36 cellular contexts compared by ENCODE assay signal in genomic region chr7:152152267-152152666, GRCh38.
A peak's percentile ranks its signal among the peaks of the same experiment; 100 is the strongest.
DNase-seq lines count a peak whose midpoint lies in the region; ATAC-seq and TF ChIP-seq lines count a peak whose summit lies in the region.
"Had no signal": no experiment of that assay in that cellular context is flagged by ENCODE, and none has a peak within 500 bp of the region (broad histone marks: within the 10 kb centered on the region; RNA-seq: fewer than 3 reads in every experiment).

No MANE protein-coding gene starts in this region.

- H3K27me3 ChIP-seq in DND-41 (ENCODE audit: insufficient read depth, low read length, poor library complexity): no peaks in the 10 kb centered on the region
- H3K27me3 ChIP-seq: ascending aorta, BE2C, cardiac muscle cell, left lung, Peyer's patch, tibial nerve had no signal

- peak overlapping the region; percentile 19 to 77 for H3K27ac Mint-ChIP-seq in activated naive CD4-positive, alpha-beta T cell treated with anti-CD3 and anti-CD28 coated beads, Interleukin-2, amount 50 U/mL, for 72 hours
- H3K27ac Mint-ChIP-seq in activated naive CD8-positive, alpha-beta T cell treated with anti-CD3 and anti-CD28 coated beads for 36 hours: peak overlapping the region; percentile 0
- peak overlapping the region; percentile 4 for H3K27ac Mint-ChIP-seq in neural crest cell (ENCODE audit: unreplicated experiment)
- H3K27ac Mint-ChIP-seq: activated CD4-positive, alpha-beta T cell treated with anti-CD3 and anti-CD28 coated beads, Interleukin-2, amount 10 ng/mL, durations not matched to agents 24 days and 14 days had no signal

- H3K27ac ChIP-seq in DND-41 (ENCODE audit: low read length): 0 out of 2 replicates have a peak overlapping the region, but pooled peaks have one; percentile 25
- H3K27ac ChIP-seq: ascending aorta, cardiac muscle cell, left lung, Peyer's patch, prostate gland, tibial nerve, WERI-Rb-1 had no signal

- H3K36me3 Mint-ChIP-seq in activated naive CD4-positive, alpha-beta T cell treated with anti-CD3 and anti-CD28 coated beads, Interleukin-2, amount 50 U/mL, for 72 hours: peaks cover 0 to 13% of the 10 kb centered on the region in 2 donors
- peaks cover 11% of the 10 kb centered on the region for H3K36me3 Mint-ChIP-seq in activated naive CD8-positive, alpha-beta T cell treated with anti-CD3 and anti-CD28 coated beads for 36 hours
- peaks cover 28% of the 10 kb centered on the region for H3K36me3 Mint-ChIP-seq in neural crest cell (ENCODE audit: low read depth)

- no peak overlapping the region for H3K9ac ChIP-seq in DND-41 (ENCODE audit: low read depth, low read length)

- H3K4me3 ChIP-seq in DND-41 (ENCODE audit: low read depth in 1 of 2, low read length in 2 of 2): no peak overlapping the region
- H3K4me3 ChIP-seq: ascending aorta, cardiac muscle cell, GM12878, left lung, Peyer's patch, prostate gland, tibial nerve had no signal

- H3K9me3 ChIP-seq in DND-41 (ENCODE audit: insufficient read depth, low read length, severe bottlenecking): no peaks in the 10 kb centered on the region
- H3K9me3 ChIP-seq: ascending aorta, BE2C, left lung, Peyer's patch, prostate gland, tibial nerve had no signal

- no peak for ATAC-seq in activated naive CD4-positive, alpha-beta T cell treated with anti-CD3 and anti-CD28 coated beads, Interleukin-2, amount 50 U/mL, for 72 hours
- ATAC-seq in DND-41 (ENCODE audit: insufficient read depth, low read depth): peak; percentile 37; the same call in 1 of the 3 replicates
- ATAC-seq in HG02840 (IDR thresholded peaks at IDR 0.05; ENCODE audit: low FRiP score, unreplicated experiment): no peak
- ATAC-seq in HG03469 (IDR thresholded peaks at IDR 0.05; ENCODE audit: unreplicated experiment): no peak
- ATAC-seq: esophagus mucosa, GM12878, left lung, sciatic nerve had no signal

- DNase-seq in activated naive CD4-positive, alpha-beta T cell treated with anti-CD3 and anti-CD28 coated beads, Interleukin-2, amount 50 U/mL, for 72 hours (ENCODE audit: low spot score in 2 of 2): no peak
- DNase-seq in activated naive CD4-positive, alpha-beta T cell (lab: John Stamatoyannopoulos, UW): no peak
- DNase-seq in DND-41: no peak
- no peak for DNase-seq in activated naive CD8-positive, alpha-beta T cell treated with anti-CD3 and anti-CD28 coated beads for 36 hours
- no peak for DNase-seq in neural crest cell (ENCODE audit: low read depth, low spot score)
- DNase-seq in NCI-H526 treated with DMSO at 0.1 percent for 48 hours (lab: John Stamatoyannopoulos, UW): no peak
- DNase-seq: ACHN; activated CD4-positive, alpha-beta T cell treated with anti-CD3 and anti-CD28 coated beads, Interleukin-2, amount 10 ng/mL, durations not matched to agents 24 days and 14 days; activated naive CD8-positive, alpha-beta T cell treated with anti-CD3 and anti-CD28 coated beads, Interleukin-2, amount 10 ng/mL, durations not matched to agents 7 days and 5 days; BE2C; cortex of kidney; DMS153; HCEC 1CT; head of caudate nucleus; islet precursor cell; Karpas-422; left lung; NCI-H1417 treated with DMSO at 0.1 percent for 48 hours; NCI-H2029 treated with DMSO at 0.1 percent for 48 hours; NCI-H2227 treated with DMSO at 0.1 percent for 48 hours; NCI-H748 treated with DMSO at 0.1 percent for 48 hours; nucleus accumbens; Peyer's patch; SIG-M5; stimulated activated CD4-positive, alpha-beta T cell treated with anti-CD3 and anti-CD28 coated beads, Interleukin-4, amount 100 ng/mL, for 1 hour; T1000; WERI-Rb-1 had no signal

- H3K4me2 ChIP-seq in DND-41 (ENCODE audit: insufficient read depth, low read length): no peak overlapping the region

- H2AFZ ChIP-seq in DND-41 (ENCODE audit: low read depth, low read length): no peak overlapping the region

- H3K79me2 ChIP-seq in DND-41 (ENCODE audit: insufficient read depth, low read length): no peaks in the 10 kb centered on the region

- H3K27me3 Mint-ChIP-seq in activated naive CD8-positive, alpha-beta T cell treated with anti-CD3 and anti-CD28 coated beads for 36 hours: no peaks in the 10 kb centered on the region
- no peaks in the 10 kb centered on the region for H3K27me3 Mint-ChIP-seq in neural crest cell (ENCODE audit: low read depth)
- H3K27me3 Mint-ChIP-seq: activated CD4-positive, alpha-beta T cell treated with anti-CD3 and anti-CD28 coated beads, Interleukin-2, amount 10 ng/mL, durations not matched to agents 24 days and 14 days; activated naive CD8-positive, alpha-beta T cell treated with anti-CD3 and anti-CD28 coated beads, Interleukin-2, amount 10 ng/mL, durations not matched to agents 7 days and 5 days had no signal

- H3K9me3 Mint-ChIP-seq in activated naive CD4-positive, alpha-beta T cell treated with anti-CD3 and anti-CD28 coated beads, Interleukin-2, amount 50 U/mL, for 72 hours: no peaks in the 10 kb centered on the region
- H3K9me3 Mint-ChIP-seq in activated naive CD8-positive, alpha-beta T cell treated with anti-CD3 and anti-CD28 coated beads for 36 hours: no peaks in the 10 kb centered on the region
- H3K9me3 Mint-ChIP-seq in neural crest cell: no peaks in the 10 kb centered on the region
- H3K9me3 Mint-ChIP-seq: activated CD4-positive, alpha-beta T cell treated with anti-CD3 and anti-CD28 coated beads, Interleukin-2, amount 10 ng/mL, durations not matched to agents 24 days and 14 days; activated naive CD8-positive, alpha-beta T cell treated with anti-CD3 and anti-CD28 coated beads, Interleukin-2, amount 10 ng/mL, durations not matched to agents 7 days and 5 days had no signal

- 0 out of 2 replicates have a peak, but pooled peaks cover 4% of the 10 kb centered on the region for H4K20me1 ChIP-seq in DND-41 (ENCODE audit: insufficient read depth, low read length)

- TF ChIP-seq CTCF in DND-41 (IDR thresholded peaks at IDR 0.05; ENCODE audit: borderline replicate concordance, extremely low read depth, low read length, poor library complexity, severe bottlenecking) (no peak), neural crest cell (conservative IDR thresholded peaks at IDR 0.05) (no peak)

- no peaks in the 10 kb centered on the region for H3K4me1 Mint-ChIP-seq in activated naive CD8-positive, alpha-beta T cell treated with anti-CD3 and anti-CD28 coated beads for 36 hours
- H3K4me1 Mint-ChIP-seq in neural crest cell: no peaks in the 10 kb centered on the region
- H3K4me1 Mint-ChIP-seq: activated CD4-positive, alpha-beta T cell treated with anti-CD3 and anti-CD28 coated beads, Interleukin-2, amount 10 ng/mL, durations not matched to agents 24 days and 14 days had no signal

- peaks cover 93% of the 10 kb centered on the region for H3K36me3 ChIP-seq in DND-41 (ENCODE audit: insufficient read depth, low read length)

- no peaks in the 10 kb centered on the region for H3K4me1 ChIP-seq in DND-41 (ENCODE audit: insufficient read depth, low read length)
- H3K4me1 ChIP-seq: left lung, Peyer's patch, prostate gland, tibial nerve had no signal

- no peak overlapping the region for H3K4me3 Mint-ChIP-seq in activated naive CD8-positive, alpha-beta T cell treated with anti-CD3 and anti-CD28 coated beads for 36 hours
- no peak overlapping the region for H3K4me3 Mint-ChIP-seq in neural crest cell
- H3K4me3 Mint-ChIP-seq: activated CD4-positive, alpha-beta T cell treated with anti-CD3 and anti-CD28 coated beads, Interleukin-2, amount 10 ng/mL, durations not matched to agents 24 days and 14 days; activated naive CD8-positive, alpha-beta T cell treated with anti-CD3 and anti-CD28 coated beads, Interleukin-2, amount 10 ng/mL, durations not matched to agents 7 days and 5 days had no signal
